23 cellular contexts compared by ENCODE assay signal in genomic region chr20:21004386-21005076, GRCh38.
"Had no signal": no experiment of that assay in that cellular context is flagged by ENCODE, and none has a peak within 500 bp of the region (broad histone marks: within the 10 kb centered on the region; RNA-seq: fewer than 3 reads in every experiment).

No MANE protein-coding gene starts in this region.

- H3K36me3 Mint-ChIP-seq: activated CD8-positive, alpha-beta memory T cell treated with anti-CD3 and anti-CD28 coated beads, Interleukin-2, amount 10 ng/mL, durations not matched to agents 7 days and 5 days; activated naive CD4-positive, alpha-beta T cell treated with anti-CD3 and anti-CD28 coated beads, Interleukin-2, amount 50 U/mL, for 72 hours; naive thymus-derived CD4-positive, alpha-beta T cell; neural progenitor cell had no signal

- H3K9me3 Mint-ChIP-seq: activated naive CD4-positive, alpha-beta T cell treated with anti-CD3 and anti-CD28 coated beads, Interleukin-2, amount 50 U/mL, for 72 hours; central memory CD8-positive, alpha-beta T cell; dendritic cell treated with granulocyte-macrophage colony-stimulating factor and Interleukin-4, amounts not matched to agents 40 ng/mL and 50 ng/mL, for 4 days; neural progenitor cell; T-helper 2 cell treated with Interferon-gamma antibody and Interleukin-4, amounts not matched to agents 5 μg/mL and 100 μg/mL, for 36 hours had no signal

- H3K4me1 Mint-ChIP-seq: activated CD4-positive, alpha-beta T cell treated with anti-CD3 and anti-CD28 coated beads for 36 hours; activated CD8-positive, alpha-beta memory T cell treated with anti-CD3 and anti-CD28 coated beads, Interleukin-2, amount 10 ng/mL, durations not matched to agents 7 days and 5 days; central memory CD8-positive, alpha-beta T cell; naive thymus-derived CD4-positive, alpha-beta T cell; neural progenitor cell had no signal

- H3K4me3 Mint-ChIP-seq: activated CD4-positive, alpha-beta T cell treated with anti-CD3 and anti-CD28 coated beads for 36 hours; activated CD8-positive, alpha-beta memory T cell treated with anti-CD3 and anti-CD28 coated beads, Interleukin-2, amount 10 ng/mL, durations not matched to agents 7 days and 5 days; activated CD8-positive, alpha-beta T cell treated with anti-CD3 and anti-CD28 coated beads, Interleukin-2, amount 10 ng/mL, durations not matched to agents 7 days and 5 days; activated T-cell treated with anti-CD3 and anti-CD28 coated beads, Interleukin-2, amount 50 U/mL, for 72 hours; central memory CD8-positive, alpha-beta T cell; dendritic cell treated with granulocyte-macrophage colony-stimulating factor and Interleukin-4, amounts not matched to agents 40 ng/mL and 50 ng/mL, for 4 days; naive thymus-derived CD4-positive, alpha-beta T cell; neural progenitor cell; T-helper 2 cell treated with Interferon-gamma antibody and Interleukin-4, amounts not matched to agents 5 μg/mL and 100 μg/mL, for 36 hours had no signal

- DNase-seq: activated CD4-positive, alpha-beta T cell treated with anti-CD3 and anti-CD28 coated beads for 36 hours; activated CD4-positive, CD25-positive, alpha-beta regulatory T cell; activated CD8-positive, alpha-beta memory T cell treated with anti-CD3 and anti-CD28 coated beads, Interleukin-2, amount 10 ng/mL, durations not matched to agents 7 days and 5 days; activated CD8-positive, alpha-beta T cell treated with anti-CD3 and anti-CD28 coated beads, Interleukin-2, amount 10 ng/mL, durations not matched to agents 7 days and 5 days; activated naive CD4-positive, alpha-beta T cell; activated T-cell treated with anti-CD3 and anti-CD28 coated beads, Interleukin-2, amount 50 U/mL, for 72 hours; anterior cingulate cortex; esophagus squamous epithelium; foreskin melanocyte; left colon; midbrain; naive thymus-derived CD4-positive, alpha-beta T cell; occipital lobe; right cardiac atrium; spleen; stimulated activated naive CD4-positive, alpha-beta T cell; tibial artery; upper lobe of right lung had no signal

- H3K27ac Mint-ChIP-seq: activated CD4-positive, alpha-beta T cell treated with anti-CD3 and anti-CD28 coated beads for 36 hours; activated CD8-positive, alpha-beta memory T cell treated with anti-CD3 and anti-CD28 coated beads, Interleukin-2, amount 10 ng/mL, durations not matched to agents 7 days and 5 days; activated CD8-positive, alpha-beta T cell treated with anti-CD3 and anti-CD28 coated beads, Interleukin-2, amount 10 ng/mL, durations not matched to agents 7 days and 5 days; activated naive CD4-positive, alpha-beta T cell treated with anti-CD3 and anti-CD28 coated beads, Interleukin-2, amount 50 U/mL, for 72 hours; activated T-cell treated with anti-CD3 and anti-CD28 coated beads, Interleukin-2, amount 50 U/mL, for 72 hours; dendritic cell treated with granulocyte-macrophage colony-stimulating factor and Interleukin-4, amounts not matched to agents 40 ng/mL and 50 ng/mL, for 4 days; naive thymus-derived CD4-positive, alpha-beta T cell; neural progenitor cell; T-helper 2 cell treated with Interferon-gamma antibody and Interleukin-4, amounts not matched to agents 5 μg/mL and 100 μg/mL, for 36 hours had no signal

- ATAC-seq: activated CD4-positive, alpha-beta T cell treated with anti-CD3 and anti-CD28 coated beads for 36 hours; activated CD8-positive, alpha-beta memory T cell treated with anti-CD3 and anti-CD28 coated beads, Interleukin-2, amount 10 ng/mL, durations not matched to agents 7 days and 5 days; activated CD8-positive, alpha-beta T cell treated with anti-CD3 and anti-CD28 coated beads, Interleukin-2, amount 10 ng/mL, durations not matched to agents 7 days and 5 days; activated naive CD4-positive, alpha-beta T cell treated with anti-CD3 and anti-CD28 coated beads, Interleukin-2, amount 50 U/mL, for 72 hours; activated T-cell treated with anti-CD3 and anti-CD28 coated beads, Interleukin-2, amount 50 U/mL, for 72 hours; left colon; naive thymus-derived CD4-positive, alpha-beta T cell; right cardiac atrium; upper lobe of right lung had no signal
